In genomic region chr5:67181648-67182218, GRCh38 we compare ENCODE assay signal across 12 cellular contexts. TPM values are rescaled to one million over a fixed set of nuclear protein-coding genes. Genes with fewer than 3 reads are reported as not detected.
DNase-seq lines count a peak whose midpoint lies in the region; ATAC-seq and TF ChIP-seq lines count a peak whose summit lies in the region.
"Had no signal": no experiment of that assay in that cellular context is flagged by ENCODE, and none has a peak within 500 bp of the region (broad histone marks: within the 10 kb centered on the region; RNA-seq: fewer than 3 reads in every experiment).

No MANE protein-coding gene starts in this region.

- H3K27me3 Mint-ChIP-seq in activated naive CD4-positive, alpha-beta T cell treated with anti-CD3 and anti-CD28 coated beads, Interleukin-2, amount 50 U/mL, for 24 hours = no peaks in the 10 kb centered on the region
- H3K27me3 Mint-ChIP-seq in mesothelial cell of epicardium (ENCODE audit: low read depth) = no peaks in the 10 kb centered on the region

- H3K4me3 ChIP-seq in upper lobe of left lung = no peak overlapping the region
- H3K4me3 ChIP-seq: BLaER1 had no signal

- peaks cover 0 to 5% (median 0%) of the 10 kb centered on the region in 4 donors for H3K4me1 ChIP-seq in upper lobe of left lung
- H3K4me1 ChIP-seq: BLaER1 had no signal

- TF ChIP-seq CTCF in mesothelial cell of epicardium (IDR thresholded peaks at IDR 0.05; ENCODE audit: unreplicated experiment) (no peak), upper lobe of left lung (IDR thresholded peaks at IDR 0.05) (no peak)

- no peaks in the 10 kb centered on the region for H3K27me3 ChIP-seq in upper lobe of left lung
- H3K27me3 ChIP-seq: BLaER1 had no signal

- peaks cover 11% of the 10 kb centered on the region for H3K36me3 Mint-ChIP-seq in activated naive CD4-positive, alpha-beta T cell treated with anti-CD3 and anti-CD28 coated beads, Interleukin-2, amount 50 U/mL, for 24 hours
- peaks cover 7 to 19% of the 10 kb centered on the region in 2 donors for H3K36me3 Mint-ChIP-seq in activated naive CD4-positive, alpha-beta T cell treated with anti-CD3 and anti-CD28 coated beads, Interleukin-2, amount 50 U/mL, for 72 hours
- H3K36me3 Mint-ChIP-seq in mesothelial cell of epicardium = peaks cover 2% of the 10 kb centered on the region

- no peak for TF ChIP-seq EP300 in upper lobe of left lung (IDR thresholded peaks at IDR 0.05)

- peaks cover 0 to 11% (median 5%) of the 10 kb centered on the region in 4 donors for H3K9me3 ChIP-seq in upper lobe of left lung

- H3K27ac ChIP-seq in upper lobe of left lung = peak overlapping the region; percentile 28 to 67 (median 55)
- H3K27ac ChIP-seq: BLaER1 had no signal

- ATAC-seq in activated naive CD4-positive, alpha-beta T cell treated with anti-CD3 and anti-CD28 coated beads, Interleukin-2, amount 50 U/mL, for 72 hours = peak; percentile 34 to 46
- peak in 1 of 2 donors; percentile 70 for ATAC-seq in upper lobe of left lung (ENCODE audit: low FRiP score in 2 of 2)

- H3K27ac Mint-ChIP-seq in activated naive CD4-positive, alpha-beta T cell treated with anti-CD3 and anti-CD28 coated beads, Interleukin-2, amount 50 U/mL, for 24 hours = peak overlapping the region; percentile 47
- H3K27ac Mint-ChIP-seq in activated naive CD4-positive, alpha-beta T cell treated with anti-CD3 and anti-CD28 coated beads, Interleukin-2, amount 50 U/mL, for 72 hours = peak overlapping the region in 1 of 2 donors; percentile 61
- peak overlapping the region; percentile 72 for H3K27ac Mint-ChIP-seq in mesothelial cell of epicardium

- no peaks in the 10 kb centered on the region for H3K36me3 ChIP-seq in upper lobe of left lung

- peak overlapping the region; percentile 47 for H3K4me3 Mint-ChIP-seq in activated naive CD4-positive, alpha-beta T cell treated with anti-CD3 and anti-CD28 coated beads, Interleukin-2, amount 50 U/mL, for 24 hours
- no peak overlapping the region for H3K4me3 Mint-ChIP-seq in mesothelial cell of epicardium

- WGBS in upper lobe of left lung, 2 donors = 52 to 83% methylated on average over 5 of the region's 5 CpGs

- no peak for TF ChIP-seq POLR2A in upper lobe of left lung (IDR thresholded peaks at IDR 0.05)

- H3K9me3 Mint-ChIP-seq in activated naive CD4-positive, alpha-beta T cell treated with anti-CD3 and anti-CD28 coated beads, Interleukin-2, amount 50 U/mL, for 24 hours = peaks cover 3% of the 10 kb centered on the region
- H3K9me3 Mint-ChIP-seq in activated naive CD4-positive, alpha-beta T cell treated with anti-CD3 and anti-CD28 coated beads, Interleukin-2, amount 50 U/mL, for 72 hours = peaks cover 7 to 34% of the 10 kb centered on the region in 2 donors
- H3K9me3 Mint-ChIP-seq in mesothelial cell of epicardium = peaks cover 9% of the 10 kb centered on the region

- no peak for DNase-seq in activated naive CD4-positive, alpha-beta T cell (lab: John Stamatoyannopoulos, UW)
- no peak for DNase-seq in activated naive CD4-positive, alpha-beta T cell treated with anti-CD3 and anti-CD28 coated beads, Interleukin-2, amount 50 U/mL, for 72 hours (ENCODE audit: low spot score in 2 of 2)
- DNase-seq in mesothelial cell of epicardium (ENCODE audit: low spot score in 2 of 2, unreplicated experiment in 2 of 2) = no peak
- peak in 1 of 2 donors; percentile 49 for DNase-seq in upper lobe of left lung
- no peak for DNase-seq in NCI-H1694 (lab: John Stamatoyannopoulos, UW)
- DNase-seq in stimulated activated CD4-positive, alpha-beta T cell treated with anti-CD3 and anti-CD28 coated beads, Interleukin-4, amount 100 ng/mL, for 1 hour = no peak
- no peak for DNase-seq in NCI-H1694 treated with DMSO at 0.1 percent for 48 hours (lab: John Stamatoyannopoulos, UW)
- DNase-seq: NCI-H1048; stimulated activated CD4-positive, alpha-beta T cell treated with anti-CD3 and anti-CD28 coated beads, Interleukin-2, amount 100 ng/mL, for 48 hours; T-helper 9 cell had no signal

- peaks cover 67% of the 10 kb centered on the region for H3K4me1 Mint-ChIP-seq in activated naive CD4-positive, alpha-beta T cell treated with anti-CD3 and anti-CD28 coated beads, Interleukin-2, amount 50 U/mL, for 24 hours
- peaks cover 16% of the 10 kb centered on the region for H3K4me1 Mint-ChIP-seq in mesothelial cell of epicardium

RNA-seq across cellular contexts. Expression of gene CD180, which starts 14.9 kb away (rescaled TPM):
- not detected for total RNA-seq in activated naive CD4-positive, alpha-beta T cell treated with anti-CD3 and anti-CD28 coated beads, Interleukin-2, amount 50 U/mL, for 72 hours
- total RNA-seq in mesothelial cell of epicardium (not detected in 3 replicates), upper lobe of left lung (1 to 10 TPM in 5 of 6 donors, under 1 TPM in 1; 1.00 to 4.8 (median 1.9) TPM)
